21 cellular contexts compared by ENCODE assay signal in the genomic region with DNA sequence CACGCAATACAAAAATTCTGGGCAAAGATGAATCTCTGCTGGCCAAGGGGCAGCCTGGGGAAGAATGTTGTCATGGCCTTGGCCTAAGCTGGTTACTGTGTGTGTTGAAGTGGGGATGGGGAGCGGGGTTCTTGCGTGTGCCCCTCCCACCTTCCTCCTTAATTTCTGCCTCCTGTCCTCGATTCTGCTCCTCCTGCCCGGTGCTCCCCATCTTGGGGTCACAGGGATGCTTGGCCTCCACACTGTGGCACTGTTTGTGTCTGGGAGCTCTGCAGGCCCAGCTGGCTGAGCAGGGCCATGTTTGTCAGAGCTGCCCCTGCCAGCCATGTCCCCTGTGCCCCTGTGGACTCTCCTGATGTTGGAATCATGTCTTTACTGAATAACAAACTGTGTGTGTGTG. TPM values are rescaled to one million over a fixed set of nuclear protein-coding genes. Genes with fewer than 3 reads are reported as not detected.
DNase-seq lines count a peak whose midpoint lies in the region; ATAC-seq lines count a peak whose summit lies in the region.
"Had no signal": no experiment of that assay in that cellular context is flagged by ENCODE, and none has a peak within 500 bp of the region (broad histone marks: within the 10 kb centered on the region; RNA-seq: fewer than 3 reads in every experiment).

No MANE protein-coding gene starts in this region.

- H2BK120ac ChIP-seq in mesenchymal stem cell (ENCODE audit: low read depth, low read length) (no peak overlapping the region), neuronal stem cell (ENCODE audit: low read depth, low read length) (no peak overlapping the region)

- no peak for DNase-seq in left ventricle myocardium superior
- no peak for DNase-seq in left cardiac atrium
- DNase-seq in mesenchymal stem cell, result no peak
- no peak for DNase-seq in neuronal stem cell (ENCODE audit: low spot score)
- DNase-seq in NOMO-1 treated with dmso at 0.1 percent for 144 hours (lab: John Stamatoyannopoulos, UW; ENCODE audit: unreplicated experiment), result no peak
- no peak for DNase-seq in HK-2 (ENCODE audit: unreplicated experiment)
- no peak for DNase-seq in NCI-H510A (lab: John Stamatoyannopoulos, UW)
- DNase-seq: 8988T; ACHN; AML-193; BE2C; CD4-positive, alpha-beta T cell; CD8-positive, alpha-beta memory T cell; DMS 273 treated with DMSO at 0.1 percent for 48 hours; DMS79; GF-D8; GM23248; H7; HCEC 1CT had no signal

- peaks cover 1% of the 10 kb centered on the region for H3K4me1 ChIP-seq in mesenchymal stem cell (ENCODE audit: control insufficient read depth, insufficient read depth, low read depth, low read length)
- H3K4me1 ChIP-seq in neuronal stem cell (ENCODE audit: control insufficient read depth in 2 of 2, insufficient read depth in 1 of 2, low read depth in 1 of 2, low read length in 2 of 2), result peaks cover 0 to 7% of the 10 kb centered on the region in 2 donors
- H3K4me1 ChIP-seq: BE2C had no signal

- no peak overlapping the region for H3K27ac ChIP-seq in mesenchymal stem cell (ENCODE audit: low read length, poor library complexity, severe bottlenecking)
- no peak overlapping the region for H3K27ac ChIP-seq in neuronal stem cell (replicated peaks; ENCODE audit: low read length)
- H3K27ac ChIP-seq: A549; BLaER1 treated with 17β-estradiol and CSF1 and Interleukin-3, amounts not matched to agents 10 nM and 100 nM; GM23248 had no signal

- H3K27me3 ChIP-seq in mesenchymal stem cell (ENCODE audit: control insufficient read depth in 1 of 2, insufficient read depth in 1 of 2, low read length in 2 of 2) (peaks cover 3 to 4% of the 10 kb centered on the region in 2 experiments), neuronal stem cell (ENCODE audit: control insufficient read depth in 3 of 3, insufficient read depth in 3 of 3, low read depth in 1 of 3, low read length in 3 of 3) (peaks cover 0 to 3% (median 2%) of the 10 kb centered on the region in 3 experiments)
- H3K27me3 ChIP-seq: BE2C; BLaER1 treated with 17β-estradiol and CSF1 and Interleukin-3, amounts not matched to agents 10 nM and 100 nM had no signal

- H3K4ac ChIP-seq in mesenchymal stem cell (ENCODE audit: low read depth in 1 of 2, low read length in 2 of 2), result no peak overlapping the region
- H3K4ac ChIP-seq in neuronal stem cell (ENCODE audit: low read length), result peak overlapping the region; percentile 56

- H3K36me3 ChIP-seq in mesenchymal stem cell (ENCODE audit: control insufficient read depth in 1 of 2, insufficient read depth in 2 of 2, low read depth in 1 of 2, low read length in 2 of 2), result no peaks in the 10 kb centered on the region
- no peaks in the 10 kb centered on the region for H3K36me3 ChIP-seq in neuronal stem cell (replicated peaks in 1 of 2; ENCODE audit: control insufficient read depth in 2 of 2, insufficient read depth in 2 of 2, low read length in 2 of 2)
- H3K36me3 ChIP-seq: BE2C; BLaER1 treated with 17β-estradiol and CSF1 and Interleukin-3, amounts not matched to agents 10 nM and 100 nM had no signal

- no peak overlapping the region for H2BK12ac ChIP-seq in mesenchymal stem cell (ENCODE audit: low read length in 2 of 2)
- H2BK12ac ChIP-seq in neuronal stem cell (ENCODE audit: low read length), result peak overlapping the region; percentile 79

- H3K4me2 ChIP-seq in mesenchymal stem cell (ENCODE audit: low read length, poor library complexity, severe bottlenecking) (no peak overlapping the region), neuronal stem cell (ENCODE audit: insufficient read depth, low read length, poor library complexity, severe bottlenecking) (no peak overlapping the region)
- H3K4me2 ChIP-seq: A549; BLaER1 treated with 17β-estradiol and CSF1 and Interleukin-3, amounts not matched to agents 10 nM and 100 nM had no signal

- H3K79me1 ChIP-seq in mesenchymal stem cell (replicated peaks; ENCODE audit: low read length, poor library complexity, severe bottlenecking), result no peaks in the 10 kb centered on the region
- H3K79me1 ChIP-seq in neuronal stem cell (ENCODE audit: low read depth, low read length), result no peaks in the 10 kb centered on the region

- H3K23ac ChIP-seq in mesenchymal stem cell (ENCODE audit: low read length in 2 of 2) (no peak overlapping the region), neuronal stem cell (ENCODE audit: low read depth, low read length, poor library complexity) (no peak overlapping the region)

- H3K9ac ChIP-seq in mesenchymal stem cell (ENCODE audit: low read length) (no peak overlapping the region), neuronal stem cell (ENCODE audit: low read depth, low read length, poor library complexity) (no peak overlapping the region)
- H3K9ac ChIP-seq: BLaER1 treated with 17β-estradiol and CSF1 and Interleukin-3, amounts not matched to agents 10 nM and 100 nM; GM23248 had no signal

- peak; percentile 19 for ATAC-seq in left ventricle myocardium superior
- no peak for ATAC-seq in left cardiac atrium
- ATAC-seq: A549 had no signal

- no peak overlapping the region for H3K14ac ChIP-seq in mesenchymal stem cell (ENCODE audit: low read length in 2 of 2)
- H3K14ac ChIP-seq in neuronal stem cell (ENCODE audit: low read length), result peak overlapping the region; percentile 86

- H2AFZ ChIP-seq in mesenchymal stem cell (ENCODE audit: low read depth, low read length) (no peak overlapping the region), neuronal stem cell (ENCODE audit: low read length) (no peak overlapping the region)
- H2AFZ ChIP-seq: GM23248 had no signal

- peak overlapping the region; percentile 52 for H4K91ac ChIP-seq in mesenchymal stem cell (ENCODE audit: low read length)
- no peak overlapping the region for H4K91ac ChIP-seq in neuronal stem cell (ENCODE audit: low read depth, low read length, poor library complexity)

- no peak overlapping the region for H2BK5ac ChIP-seq in mesenchymal stem cell (ENCODE audit: low read depth, low read length, poor library complexity, severe bottlenecking)
- H2BK5ac ChIP-seq in neuronal stem cell (ENCODE audit: low read length), result no peak overlapping the region

- H2BK15ac ChIP-seq in mesenchymal stem cell (ENCODE audit: low read depth, poor library complexity, severe bottlenecking) (no peak overlapping the region), neuronal stem cell (ENCODE audit: low read length) (no peak overlapping the region)

- peaks cover 4% of the 10 kb centered on the region for H3K9me3 ChIP-seq in mesenchymal stem cell (ENCODE audit: control insufficient read depth, low read length)
- peaks cover 2 to 4% of the 10 kb centered on the region in 2 donors for H3K9me3 ChIP-seq in neuronal stem cell (replicated peaks in 1 of 2; ENCODE audit: control insufficient read depth in 2 of 2, insufficient read depth in 1 of 2, low read depth in 1 of 2, low read length in 2 of 2)
- H3K9me3 ChIP-seq: A549, BE2C had no signal

- H4K8ac ChIP-seq in mesenchymal stem cell (ENCODE audit: low read length) (no peak overlapping the region), neuronal stem cell (ENCODE audit: low read depth, low read length) (peak overlapping the region; percentile 30)

- WGBS in mesenchymal stem cell, result 86% methylated on average over 5 of the region's 5 CpGs
- no CpG with 5 or more reads among the region's 5 CpGs for WGBS in neuronal stem cell (ENCODE audit: extremely low coverage in 2 of 2, insufficient read length in 2 of 2, insufficient replicate concordance in 1 of 2), 2 donors

- intact Hi-C loops in left ventricle myocardium superior (cut with micrococcal nuclease), result no loop called here
- intact Hi-C loops in left cardiac atrium (cut with DNase I), result no loop called here

- H3K4me3 ChIP-seq in mesenchymal stem cell (ENCODE audit: insufficient read depth in 1 of 2, low read depth in 1 of 2, low read length in 2 of 2) (no peak overlapping the region), neuronal stem cell (ENCODE audit: low read length in 2 of 2) (no peak overlapping the region)
- H3K4me3 ChIP-seq: A549; BLaER1 treated with 17β-estradiol and CSF1 and Interleukin-3, amounts not matched to agents 10 nM and 100 nM; GM23248 had no signal

- no peak overlapping the region for H2AK5ac ChIP-seq in mesenchymal stem cell (ENCODE audit: low read length, severe bottlenecking)
- H2AK5ac ChIP-seq in neuronal stem cell (ENCODE audit: low read depth, low read length), result no peak overlapping the region

- H3K18ac ChIP-seq in mesenchymal stem cell (ENCODE audit: low read depth in 1 of 2, low read length in 2 of 2), result no peak overlapping the region
- H3K18ac ChIP-seq in neuronal stem cell (ENCODE audit: low read length), result peak overlapping the region; percentile 89

RNA-seq across cellular contexts. Expression of gene RPS24, which starts 37.1 kb away (rescaled TPM):
- total RNA-seq in left ventricle myocardium superior, result 807 TPM
- total RNA-seq in left cardiac atrium, result 100 to 1,000 TPM; 889 to 894 TPM
- 3,857 TPM for polyA plus RNA-seq in mesenchymal stem cell (2013, experiment 1 of 2)
- 3,991 TPM for polyA plus RNA-seq in mesenchymal stem cell (2013, experiment 2 of 2)
- 6,374 TPM for polyA plus RNA-seq in neuronal stem cell (2013, experiment 1 of 2)
- 6,359 TPM for polyA plus RNA-seq in neuronal stem cell (2013, experiment 2 of 2)

RNA-seq across cellular contexts. Expression of gene POLR3A, which starts 41.4 kb away (rescaled TPM):
- total RNA-seq in left ventricle myocardium superior (9.7 TPM), left cardiac atrium (10 to 100 TPM in 1 of 2 donors, 1 to 10 TPM in 1; 9.7 to 10.2 TPM)
- 8.4 TPM for polyA plus RNA-seq in mesenchymal stem cell (2013, experiment 1 of 2)
- 8.7 TPM for polyA plus RNA-seq in mesenchymal stem cell (2013, experiment 2 of 2)
- 9.1 TPM for polyA plus RNA-seq in neuronal stem cell (2013, experiment 1 of 2)
- 9.1 TPM for polyA plus RNA-seq in neuronal stem cell (2013, experiment 2 of 2)
